ENCODE assay signal across 8 cellular contexts in the genomic region with DNA sequence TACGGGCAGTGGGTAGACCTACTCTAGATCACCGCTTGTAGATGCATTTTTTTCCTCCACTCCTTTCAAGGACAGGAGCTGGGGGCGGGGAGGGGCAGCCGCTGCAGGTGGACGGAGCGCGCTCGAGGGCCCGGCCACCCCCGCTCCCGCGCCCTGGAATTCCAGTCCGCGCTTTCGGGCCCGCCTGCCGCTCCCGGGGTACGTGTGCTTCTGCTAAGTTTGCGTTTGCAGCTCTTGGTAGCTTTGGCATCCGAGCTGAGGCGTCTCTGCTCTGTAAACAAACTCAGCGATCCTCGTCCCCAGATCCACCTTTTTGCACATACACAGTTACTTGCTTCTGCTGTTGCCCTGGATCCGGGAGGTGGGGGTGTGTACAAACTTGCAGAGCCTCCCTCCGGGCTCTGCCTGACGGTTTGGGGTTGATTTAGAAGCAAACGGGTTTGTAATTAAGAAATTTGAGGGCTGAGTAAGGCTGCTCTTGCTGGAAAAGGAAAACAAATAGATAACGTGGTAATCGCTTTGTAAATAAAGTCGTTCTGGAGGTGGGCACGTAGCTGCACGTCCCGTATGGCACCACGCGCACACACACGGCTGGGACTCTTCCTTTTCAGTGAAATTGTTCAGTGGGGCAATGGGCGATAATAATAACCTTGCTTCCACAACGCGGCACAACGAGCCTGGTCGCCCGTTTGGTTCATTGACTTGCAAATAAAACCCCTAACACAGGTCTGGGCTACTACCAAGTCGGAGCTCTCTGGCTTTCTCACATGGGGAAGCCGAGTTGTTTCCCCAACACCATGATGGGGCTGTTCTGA. TPM values are rescaled to one million over a fixed set of nuclear protein-coding genes. Genes with fewer than 3 reads are reported as not detected.
DNase-seq lines count a peak whose midpoint lies in the region; ATAC-seq, FAIRE-seq and TF ChIP-seq lines count a peak whose summit lies in the region.

No MANE protein-coding gene starts in this region.

- intact Hi-C loops in spleen (cut with DNase I; ENCODE audit: low total_unique reads): no loop called here

- 0 to 1% (median 0%) methylated on average over 27 to 45 of the region's 45 CpGs for WGBS in spleen, 5 donors

- in situ Hi-C loops in ACHN (cut with HindIII; ENCODE audit: low pct_ligation_motif_present, low pct_unique_long_range_greater_than_20kb, low sequenced_read_pairs): loop anchor here (10.0 kb wide), 1 partner anchor 159 kb away; no protein-coding TSS in a partner anchor

- no peaks in the 10 kb centered on the region for H3K36me3 ChIP-seq in WERI-Rb-1
- H3K36me3 ChIP-seq in bronchial epithelial cell (ENCODE audit: control insufficient read depth, insufficient read depth, low read length): peaks cover 2% of the 10 kb centered on the region
- H3K36me3 ChIP-seq in spleen: peaks cover 0 to 25% (median 0%) of the 10 kb centered on the region in 6 donors

- H3K4me3 ChIP-seq in WERI-Rb-1 (ENCODE audit: low read depth, low read length): peak overlapping the region; percentile 92
- peak overlapping the region; percentile 62 for H3K4me3 ChIP-seq in bronchial epithelial cell (ENCODE audit: low read depth, low read length)
- H3K4me3 ChIP-seq in spleen: peak overlapping the region; percentile 73 to 95 (median 88)

- peak; percentile 52 for ATAC-seq in GM18873 (IDR thresholded peaks at IDR 0.05; ENCODE audit: low FRiP score, unreplicated experiment)
- peak; percentile 57 for ATAC-seq in HG03135 (IDR thresholded peaks at IDR 0.05; ENCODE audit: unreplicated experiment)

- H3K4me1 ChIP-seq in spleen: peaks cover 8 to 49% (median 27%) of the 10 kb centered on the region in 6 donors

- H3K27me3 ChIP-seq in WERI-Rb-1 (ENCODE audit: insufficient read depth, low read depth, severe bottlenecking) (no peaks in the 10 kb centered on the region), bronchial epithelial cell (ENCODE audit: control insufficient read depth, insufficient read depth, low read length) (no peaks in the 10 kb centered on the region), spleen (replicated peaks in 1 of 7) (no peaks in the 10 kb centered on the region)

- H3K27ac ChIP-seq in WERI-Rb-1 (peak overlapping the region; percentile 97), spleen (peak overlapping the region; percentile 95 to 99 (median 98))

- no peak for FAIRE-seq in bronchial epithelial cell (lab: Jason Lieb, UNC)

- H3K9me3 ChIP-seq in WERI-Rb-1 (ENCODE audit: severe bottlenecking) (no peaks in the 10 kb centered on the region), spleen (no peaks in the 10 kb centered on the region)

- TF ChIP-seq POLR2A in spleen (IDR thresholded peaks at IDR 0.05): peak in 2 of 3 donors; percentile 32 to 85

- peak; percentile 91 for DNase-seq in ACHN
- DNase-seq in NCI-H2196 treated with DMSO at 0.1 percent for 48 hours (lab: John Stamatoyannopoulos, UW; ENCODE audit: unreplicated experiment): peak; percentile 91
- peak; percentile 84 for DNase-seq in WERI-Rb-1
- peak; percentile 88 for DNase-seq in bronchial epithelial cell (ENCODE audit: low read depth)
- peak; percentile 99 for DNase-seq in iris pigment epithelial cell (ENCODE audit: low read depth)
- DNase-seq in spleen: peak; percentile 97

- no peak for TF ChIP-seq CTCF in WERI-Rb-1 (IDR thresholded peaks at IDR 0.05; ENCODE audit: low read depth, low read length)
- TF ChIP-seq CTCF in bronchial epithelial cell (IDR thresholded peaks at IDR 0.05; ENCODE audit: insufficient read depth, low read length, severe bottlenecking): peak; percentile 15
- peak in 1 of 11 experiments; percentile 15 for TF ChIP-seq CTCF in spleen (IDR thresholded peaks at IDR 0.05 in 8 of 11, conservative IDR thresholded peaks at IDR 0.05 in 3 of 11)

RNA-seq across cellular contexts. Expression of a gene that starts 1.0 kb away (rescaled TPM):
- total RNA-seq in bronchial epithelial cell: 10.3 and 12.3 TPM in 2 replicates
- 100 to 1,000 TPM in 6 of 7 donors, 10 to 100 TPM in 1; 63.5 to 213 (median 172) TPM for total RNA-seq in spleen
- polyA plus RNA-seq in spleen: 10 to 100 TPM; 12.9 to 34.6 (median 19.9) TPM

Comparison
In these comparisons a context has a peak if more than half of its experiments do, and no peak if none do; other contexts are left out.
1. Peak in every context shown above with its lines: DNase-seq, ATAC-seq, H3K4me3 ChIP-seq and H3K27ac ChIP-seq.